8 cellular contexts compared by ENCODE assay signal in the genomic region with DNA sequence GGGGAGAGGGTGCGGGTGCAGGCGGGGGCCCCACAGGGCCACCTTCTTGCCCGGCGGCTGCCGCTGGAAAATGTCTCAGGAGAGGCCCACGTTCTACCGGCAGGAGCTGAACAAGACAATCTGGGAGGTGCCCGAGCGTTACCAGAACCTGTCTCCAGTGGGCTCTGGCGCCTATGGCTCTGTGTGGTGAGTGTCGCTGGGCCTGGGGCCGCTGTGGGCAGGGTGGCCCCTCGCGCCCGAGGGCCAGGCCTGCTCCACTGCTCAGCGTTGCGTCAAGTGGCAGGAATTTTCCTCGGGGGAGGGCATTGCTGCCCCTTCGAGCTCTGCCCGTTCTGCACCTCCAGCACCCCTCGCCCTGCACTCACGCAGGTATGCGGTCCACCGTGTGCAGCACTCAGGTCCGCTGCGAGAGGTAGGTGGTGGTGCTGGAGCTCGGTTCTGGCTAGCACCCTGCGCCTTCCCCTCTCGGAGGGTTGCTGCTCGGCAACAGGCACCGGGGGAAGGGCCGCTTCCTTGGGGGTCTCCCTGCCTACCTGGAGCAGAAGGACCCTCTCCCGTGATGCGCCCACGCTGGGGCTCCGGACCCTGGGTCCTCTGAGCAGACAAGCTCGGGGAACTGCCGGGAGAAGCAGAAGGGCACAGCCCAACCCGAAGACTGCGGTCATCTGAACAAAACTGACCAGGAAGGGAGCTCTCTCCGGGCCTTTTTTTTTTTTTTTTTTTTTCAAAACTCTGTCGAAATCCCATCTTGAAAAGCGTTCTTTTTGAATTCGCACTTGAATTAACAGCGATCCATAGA. TPM values are rescaled to one million over a fixed set of nuclear protein-coding genes. Genes with fewer than 3 reads are reported as not detected.
DNase-seq lines count a peak whose midpoint lies in the region; ATAC-seq and TF ChIP-seq lines count a peak whose summit lies in the region.

No MANE protein-coding gene starts in this region.

- H3K4me3 ChIP-seq in OCI-LY3 (ENCODE audit: low read length) (peak overlapping the region; percentile 88), ovary (peak overlapping the region; percentile 98), upper lobe of right lung (peak overlapping the region; percentile 98)

- H2AFZ ChIP-seq in OCI-LY3 (ENCODE audit: low read depth, low read length): peak overlapping the region; percentile 66

- DNase-seq in DMS 273 (lab: John Stamatoyannopoulos, UW; ENCODE audit: unreplicated experiment) (peak; percentile 74), DMS 273 treated with DMSO at 0.1 percent for 48 hours (lab: John Stamatoyannopoulos, UW) (no peak), head of caudate nucleus (peak in 40 of 42 donors; percentile 14 to 66 (median 38)), ovary (peak in 4 of 5 donors; percentile 19 to 55 (median 37)), upper lobe of right lung (peak; percentile 78)
- peak in 3 of 4 experiments; percentile 8 to 44 (median 44) for DNase-seq in activated naive CD4-positive, alpha-beta T cell (lab: John Stamatoyannopoulos, UW)

- peak overlapping the region; percentile 78 for H3K4me2 ChIP-seq in OCI-LY3 (ENCODE audit: low read length)

- TF ChIP-seq CTCF in OCI-LY3 (IDR thresholded peaks at IDR 0.05; ENCODE audit: low read depth, low read length) (no peak), ovary (IDR thresholded peaks at IDR 0.05) (no peak), upper lobe of right lung (IDR thresholded peaks at IDR 0.05) (no peak)

- H3K27ac ChIP-seq in OCI-LY3 (ENCODE audit: low read length): peak overlapping the region; percentile 33
- H3K27ac ChIP-seq in ovary: peak overlapping the region; percentile 68
- H3K27ac ChIP-seq in upper lobe of right lung: peak overlapping the region; percentile 95

- WGBS in ovary, 3 donors: 0 to 1% (median 0%) methylated on average over 27 to 45 of the region's 45 CpGs

- peak overlapping the region; percentile 82 for H3K9ac ChIP-seq in OCI-LY3 (ENCODE audit: low read length)

- peaks cover 22% of the 10 kb centered on the region for H4K20me1 ChIP-seq in OCI-LY3 (ENCODE audit: insufficient read depth, low read length)

- H3K79me2 ChIP-seq in OCI-LY3 (ENCODE audit: low read length): peaks cover 57% of the 10 kb centered on the region

- H3K4me1 ChIP-seq in OCI-LY3 (ENCODE audit: low read length) (peaks cover 8% of the 10 kb centered on the region), ovary (ENCODE audit: insufficient read depth) (peaks cover 7% of the 10 kb centered on the region), upper lobe of right lung (peaks cover 38% of the 10 kb centered on the region)

- ATAC-seq in HG02884 (IDR thresholded peaks at IDR 0.05; ENCODE audit: unreplicated experiment) (peak; percentile 19), upper lobe of right lung (peak; percentile 54)

- intact Hi-C loops in head of caudate nucleus (cut with DNase I) (loop anchor here (5.0 to 10.0 kb wide), 2 partner anchors 169 to 327 kb away; a partner anchor contains a TSS), ovary (cut with DNase I) (loop anchor here in 3 of 4 donors (2.0 to 5.0 kb wide), 4 partner anchors 64 to 169 kb away; a partner anchor contains a TSS), upper lobe of right lung (cut with DNase I) (loop anchor here (5.0 kb wide), 1 partner anchor 69 kb away; no protein-coding TSS in a partner anchor)

- H3K9me3 ChIP-seq in OCI-LY3 (ENCODE audit: insufficient read depth, low read length): no peaks in the 10 kb centered on the region
- H3K9me3 ChIP-seq in ovary: no peaks in the 10 kb centered on the region
- H3K9me3 ChIP-seq in upper lobe of right lung: no peaks in the 10 kb centered on the region

- TF ChIP-seq EP300 in ovary (IDR thresholded peaks at IDR 0.05): no peak

- TF ChIP-seq POLR2A in ovary (IDR thresholded peaks at IDR 0.05): no peak

- H3K36me3 ChIP-seq in OCI-LY3 (replicated peaks; ENCODE audit: low read depth, low read length): no peaks in the 10 kb centered on the region
- no peaks in the 10 kb centered on the region for H3K36me3 ChIP-seq in ovary
- no peaks in the 10 kb centered on the region for H3K36me3 ChIP-seq in upper lobe of right lung

- H3K27me3 ChIP-seq in OCI-LY3 (ENCODE audit: low read depth, low read length) (no peaks in the 10 kb centered on the region), ovary (no peaks in the 10 kb centered on the region), upper lobe of right lung (no peaks in the 10 kb centered on the region)

RNA-seq across cellular contexts. Expression of a gene that starts 0.7 kb away (rescaled TPM):
- total RNA-seq in ovary (10 to 100 TPM; 28.1 to 58.8 (median 37.1) TPM), upper lobe of right lung (60.6 TPM)
- 10 to 100 TPM; 18.6 to 54.4 TPM for polyA plus RNA-seq in ovary

RNA-seq across cellular contexts. Expression of a gene that starts 3.8 kb away (rescaled TPM):
- under 1 TPM in 3 of 7 donors, not detected in 4; 0.10 to 0.17 (median 0.12) TPM for total RNA-seq in ovary
- under 1 TPM; 0.07 to 0.10 TPM for polyA plus RNA-seq in ovary
- total RNA-seq in upper lobe of right lung: 0.52 TPM

Comparison
In these comparisons a context has a peak if more than half of its experiments do, and no peak if none do; other contexts are left out.
1. H3K27ac ChIP-seq: peak in every context shown above with its lines; median percentile 95 in upper lobe of right lung; 68 in ovary; 33 in OCI-LY3.